23 cellular contexts compared by ENCODE assay signal in genomic region chr6:34462010-34462409, GRCh38. TPM values are rescaled to one million over a fixed set of nuclear protein-coding genes. Genes with fewer than 3 reads are reported as not detected.
"Had no signal": no experiment of that assay in that cellular context is flagged by ENCODE, and none has a peak within 500 bp of the region (broad histone marks: within the 10 kb centered on the region; RNA-seq: fewer than 3 reads in every experiment).

No MANE protein-coding gene starts in this region.

- H3K36me3 ChIP-seq: heart right ventricle, lower lobe of right lung, sigmoid colon, transverse colon, uterus had no signal

- H3K9me3 ChIP-seq: heart right ventricle, lower lobe of right lung, mucosa of descending colon, sigmoid colon, transverse colon, uterus had no signal

- H3K4me2 ChIP-seq: smooth muscle cell had no signal

- H3K36me3 Mint-ChIP-seq: activated naive CD8-positive, alpha-beta T cell treated with anti-CD3 and anti-CD28 coated beads for 36 hours; stimulated activated naive B cell treated with anti-CD40 and anti-IgM and Interleukin-4, amounts not matched to agents 10 μg/mL and 1 μg/mL and 100 μg/mL, for 72 hours had no signal

- H3K9me3 Mint-ChIP-seq: activated B cell treated with CpG ODN at 0.5 μM for 24 hours; activated naive CD8-positive, alpha-beta T cell treated with anti-CD3 and anti-CD28 coated beads for 36 hours; activated T-cell treated with anti-CD3 and anti-CD28 coated beads, Interleukin-2, amount 50 U/mL, for 4 hours; activated T-helper 2 cell treated with anti-CD3 and anti-CD28 coated beads, Interferon-gamma antibody, Interleukin-2, Interleukin-4, amounts not matched to agents 10 μg/mL and 5 μg/mL and 100 μg/mL, durations not matched to agents 14 hours and 24 hours and 36 hours; stimulated activated naive B cell treated with anti-CD40 and anti-IgM and Interleukin-4, amounts not matched to agents 10 μg/mL and 1 μg/mL and 100 μg/mL, for 72 hours had no signal

- H3K4me3 Mint-ChIP-seq: activated B cell treated with CpG ODN at 0.5 μM for 24 hours; activated naive CD8-positive, alpha-beta T cell treated with anti-CD3 and anti-CD28 coated beads for 36 hours; activated T-cell treated with anti-CD3 and anti-CD28 coated beads, Interleukin-2, amount 50 U/mL, for 4 hours; stimulated activated naive B cell treated with anti-CD40 and anti-IgM and Interleukin-4, amounts not matched to agents 10 μg/mL and 1 μg/mL and 100 μg/mL, for 72 hours had no signal

- H3K27ac Mint-ChIP-seq: activated B cell treated with CpG ODN at 0.5 μM for 24 hours; activated naive CD8-positive, alpha-beta T cell treated with anti-CD3 and anti-CD28 coated beads for 36 hours; activated T-helper 2 cell treated with anti-CD3 and anti-CD28 coated beads, Interferon-gamma antibody, Interleukin-2, Interleukin-4, amounts not matched to agents 10 μg/mL and 5 μg/mL and 100 μg/mL, durations not matched to agents 14 hours and 24 hours and 36 hours; stimulated activated naive B cell treated with anti-CD40 and anti-IgM and Interleukin-4, amounts not matched to agents 10 μg/mL and 1 μg/mL and 100 μg/mL, for 72 hours had no signal

- H3K4me3 ChIP-seq: heart right ventricle, lower lobe of right lung, mucosa of descending colon, sigmoid colon, smooth muscle cell, transverse colon, uterus had no signal

- H3K27ac ChIP-seq: epithelial cell of prostate, lower lobe of right lung, sigmoid colon, transverse colon, uterus had no signal

- DNase-seq: activated B cell treated with CpG ODN at 0.5 μM for 24 hours; activated CD4-positive, alpha-beta T cell treated with anti-CD3 and anti-CD28 coated beads for 4 hours; activated CD4-positive, alpha-beta T cell treated with anti-CD3 and anti-CD28 coated beads, Interleukin-2, amount 50 U/mL, for 48 hours; activated CD8-positive, alpha-beta memory T cell treated with anti-CD3 and anti-CD28 coated beads, Interleukin-2, amount 50 U/mL, for 48 hours; activated naive CD4-positive, alpha-beta T cell treated with Interleukin-2 at 50 U/mL for 16 hours; activated naive CD8-positive, alpha-beta T cell treated with anti-CD3 and anti-CD28 coated beads for 36 hours; activated T-cell treated with anti-CD3 and anti-CD28 coated beads, Interleukin-2, amount 50 U/mL, for 4 hours; amniotic stem cell; cerebellar nuclear complex; cortex of kidney; lower lobe of right lung; sigmoid colon; stimulated activated CD4-positive, alpha-beta T cell treated with anti-CD3 and anti-CD28 coated beads, Interleukin-15, amount 100 ng/mL, for 24 hours; stimulated activated naive B cell treated with anti-CD40 and anti-IgM and Interleukin-4, amounts not matched to agents 10 μg/mL and 1 μg/mL and 100 μg/mL, for 72 hours; uterus had no signal

- H3K27me3 ChIP-seq: uterus had no signal

- ATAC-seq: activated T-cell treated with anti-CD3 and anti-CD28 coated beads, Interleukin-2, amount 50 U/mL, for 4 hours; stimulated activated naive B cell treated with anti-CD40 and anti-IgM and Interleukin-4, amounts not matched to agents 10 μg/mL and 1 μg/mL and 100 μg/mL, for 72 hours had no signal

RNA-seq across cellular contexts. Expression of gene PACSIN1, which starts 3.9 kb away (rescaled TPM):
- total RNA-seq: activated T-helper 2 cell treated with anti-CD3 and anti-CD28 coated beads, Interferon-gamma antibody, Interleukin-2, Interleukin-4, amounts not matched to agents 10 μg/mL and 5 μg/mL and 100 μg/mL, durations not matched to agents 14 hours and 24 hours and 36 hours; lower lobe of right lung; omental fat pad; smooth muscle cell had no signal
- polyA plus RNA-seq: keratinocyte, smooth muscle cell had no signal
